ENCODE assay signal across 1 cellular context in the genomic region with DNA sequence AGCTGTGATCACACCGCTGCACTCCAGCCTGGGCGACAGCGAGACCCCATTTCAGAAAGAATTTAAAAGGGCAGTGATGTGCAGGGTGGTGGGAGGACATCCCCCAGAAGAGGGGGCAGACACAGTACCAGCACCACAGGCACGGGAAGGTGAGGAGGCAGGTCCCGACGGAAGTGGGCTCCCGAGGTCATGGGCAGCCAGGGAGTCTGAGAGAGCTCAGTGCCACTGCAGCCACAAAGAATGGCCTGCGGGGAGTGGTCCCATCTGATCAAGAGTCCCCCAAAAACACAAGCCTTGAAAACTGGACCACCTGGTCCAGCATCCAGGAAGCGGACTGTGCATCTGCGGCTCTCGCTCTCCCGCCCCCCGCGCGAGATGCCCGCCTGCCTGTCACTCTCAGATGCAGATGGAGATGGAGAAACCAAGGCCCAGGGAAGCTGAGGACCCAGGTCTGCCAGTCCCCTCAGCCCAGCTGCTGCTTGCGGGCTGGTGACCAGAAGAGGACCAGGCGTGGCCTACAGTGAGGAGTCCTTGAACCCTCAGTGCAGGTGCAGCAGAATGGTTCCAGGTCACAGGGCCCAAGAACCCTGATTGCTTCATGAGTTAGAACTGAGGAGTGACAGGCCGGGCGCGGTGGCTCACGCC.
TF ChIP-seq lines count a peak whose summit lies in the region.

No MANE protein-coding gene starts in this region.

TF ChIP-seq in K562, 482 proteins besides CTCF, POLR2A, EP300 and RAD21:
- TF ChIP-seq LEF1 (IDR thresholded peaks at IDR 0.05) = no peak
- TF ChIP-seq MYBL2 (IDR thresholded peaks at IDR 0.05; ENCODE audit: low read depth) = no peak
- no peak for TF ChIP-seq MYBL2 (CRISPR knock-in tag; IDR thresholded peaks at IDR 0.05; ENCODE audit: borderline replicate concordance)
- peak; percentile 50; the same call in 1 of the 2 replicates for TF ChIP-seq POLR2G (IDR thresholded peaks at IDR 0.05; ENCODE audit: low read depth, low read length)
